In genomic region chr3:76010252-76010651, GRCh38 we compare ENCODE assay signal across 24 cellular contexts.
"Had no signal": no experiment of that assay in that cellular context is flagged by ENCODE, and none has a peak within 500 bp of the region (broad histone marks: within the 10 kb centered on the region; RNA-seq: fewer than 3 reads in every experiment).

No MANE protein-coding gene starts in this region.

- DNase-seq: activated CD4-positive, alpha-beta memory T cell treated with anti-CD3 and anti-CD28 coated beads for 36 hours; activated CD4-positive, alpha-beta T cell treated with anti-CD3 and anti-CD28 coated beads, Interleukin-2, amount 10 ng/mL, durations not matched to agents 24 days and 14 days; activated CD4-positive, CD25-positive, alpha-beta regulatory T cell treated with anti-CD3 and anti-CD28 coated beads, Interleukin-2, amount 50 U/mL, for 72 hours; activated CD8-positive, alpha-beta memory T cell treated with anti-CD3 and anti-CD28 coated beads, Interleukin-2, amount 50 U/mL, for 4 hours; activated effector memory CD4-positive, alpha-beta T cell treated with anti-CD3 and anti-CD28 coated beads, Interleukin-2, amount 50 U/mL, for 16 hours; activated naive CD4-positive, alpha-beta T cell treated with anti-CD3 and anti-CD28 coated beads for 36 hours; activated naive CD8-positive, alpha-beta T cell treated with anti-CD3 and anti-CD28 coated beads for 36 hours; activated T-cell treated with anti-CD3 and anti-CD28 coated beads, Interleukin-2, amount 50 U/mL, for 1 hour; adrenal gland; aorta; body of pancreas; dermis blood vessel endothelial cell; effector CD4-positive, alpha-beta T cell; esophagus squamous epithelium; foreskin melanocyte; heart right ventricle; left lung; stimulated activated CD4-positive, alpha-beta T cell treated with anti-CD3 and anti-CD28 coated beads, Interleukin-12 subunit alpha, Interleukin-12 subunit beta, amount 100 ng/mL, for 4 hours; stimulated activated CD4-positive, alpha-beta T cell treated with anti-CD3 and anti-CD28 coated beads, Interleukin-4, amount 100 ng/mL, for 1 hour; stimulated activated naive CD8-positive, alpha-beta T cell treated with anti-CD3 and anti-CD28 coated beads, Interleukin-15, Interleukin-2, amounts not matched to agents 100 U/mL and 50 U/mL, for 24 hours; trophoblast cell had no signal

- H3K27me3 ChIP-seq: adrenal gland, body of pancreas, esophagus squamous epithelium, heart right ventricle, left lung had no signal

- H3K27ac ChIP-seq: adrenal gland, body of pancreas, esophagus squamous epithelium, heart right ventricle, left lung, skin epidermis, thoracic aorta had no signal

- H3K4me1 ChIP-seq: adrenal gland, body of pancreas, esophagus squamous epithelium, heart right ventricle, left lung had no signal

- H3K4me3 ChIP-seq: adrenal gland, body of pancreas, esophagus squamous epithelium, heart right ventricle, left lung, skin epidermis, thoracic aorta had no signal

- H3K9me3 ChIP-seq: adrenal gland, body of pancreas, left lung, thoracic aorta had no signal

- ATAC-seq: body of pancreas; left lung; sciatic nerve; stimulated activated naive CD8-positive, alpha-beta T cell treated with anti-CD3 and anti-CD28 coated beads, Interleukin-15, Interleukin-2, amounts not matched to agents 100 U/mL and 50 U/mL, for 24 hours had no signal
